34 cellular contexts compared by ENCODE assay signal in the genomic region with DNA sequence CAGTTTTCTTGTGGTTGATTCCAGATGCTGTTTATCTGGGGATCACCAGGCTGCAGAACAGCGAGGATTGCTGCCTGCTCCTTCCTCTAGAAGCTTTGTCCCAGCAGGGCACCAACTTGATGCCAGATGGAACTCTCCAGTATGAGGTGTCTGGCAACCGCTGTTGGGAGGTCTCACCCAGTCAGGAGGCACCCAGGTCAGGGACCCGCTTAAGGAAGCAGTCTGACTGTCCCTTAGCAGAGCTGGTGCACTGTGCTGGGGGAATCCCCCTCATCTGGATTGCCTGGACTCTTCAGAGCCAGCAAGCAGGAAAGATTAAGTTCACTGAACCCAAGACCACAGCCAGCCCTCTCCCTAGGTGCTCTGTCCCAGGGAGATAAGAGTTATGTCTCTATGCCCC.
"Had no signal": no experiment of that assay in that cellular context is flagged by ENCODE, and none has a peak within 500 bp of the region (broad histone marks: within the 10 kb centered on the region; RNA-seq: fewer than 3 reads in every experiment).

No MANE protein-coding gene starts in this region.

- H3K4me1 ChIP-seq: adrenal gland, body of pancreas, breast epithelium had no signal

- ATAC-seq: activated CD8-positive, alpha-beta T cell treated with anti-CD3 and anti-CD28 coated beads for 36 hours; activated naive CD4-positive, alpha-beta T cell treated with anti-CD3 and anti-CD28 coated beads, Interleukin-2, amount 50 U/mL, for 72 hours; activated T-cell treated with anti-CD3 and anti-CD28 coated beads, Interleukin-2, amount 50 U/mL, for 72 hours; activated T-helper 17 cell treated with anti-CD3 and anti-CD28 coated beads, Interleukin-2, amount 50 U/mL, for 72 hours; body of pancreas had no signal

- H3K27ac Mint-ChIP-seq: activated B cell treated with CpG ODN at 0.5 μM for 24 hours; activated CD4-positive, alpha-beta memory T cell treated with anti-CD3 and anti-CD28 coated beads for 36 hours; activated CD4-positive, alpha-beta T cell treated with anti-CD3 and anti-CD28 coated beads, Interleukin-2, amount 10 ng/mL, durations not matched to agents 24 days and 14 days; activated CD8-positive, alpha-beta T cell treated with anti-CD3 and anti-CD28 coated beads for 36 hours; activated naive CD4-positive, alpha-beta T cell treated with anti-CD3 and anti-CD28 coated beads for 36 hours; activated naive CD4-positive, alpha-beta T cell treated with anti-CD3 and anti-CD28 coated beads, Interleukin-2, amount 50 U/mL, for 72 hours; activated naive CD8-positive, alpha-beta T cell treated with anti-CD3 and anti-CD28 coated beads for 36 hours; activated T-cell treated with anti-CD3 and anti-CD28 coated beads, Interleukin-2, amount 50 U/mL, for 72 hours; activated T-helper 1 cell treated with anti-CD3 and anti-CD28 coated beads, Interleukin-12 subunit alpha, Interleukin-12 subunit beta, Interleukin-2, Interleukin-4 antibody, amounts not matched to agents 30 ng/mL and 10 ng/mL and 1 ng/mL, durations not matched to agents 14 hours and 24 hours and 36 hours; activated T-helper 17 cell treated with anti-CD3 and anti-CD28 coated beads, Interleukin-2, amount 50 U/mL, for 72 hours; T-helper 1 cell treated with Interleukin-12 subunit alpha and Interleukin-12 subunit beta and Interleukin-4 antibody, amounts not matched to agents 30 μg/mL and 1 μg/mL, for 36 hours; T-helper 2 cell treated with Interferon-gamma antibody and Interleukin-4, amounts not matched to agents 5 μg/mL and 100 μg/mL, for 36 hours had no signal

- H3K36me3 ChIP-seq: adrenal gland, brain microvascular endothelial cell, breast epithelium had no signal

- H3K4me1 Mint-ChIP-seq: activated B cell treated with CpG ODN at 0.5 μM for 24 hours; activated CD4-positive, alpha-beta T cell treated with anti-CD3 and anti-CD28 coated beads, Interleukin-2, amount 10 ng/mL, durations not matched to agents 24 days and 14 days; activated naive CD8-positive, alpha-beta T cell treated with anti-CD3 and anti-CD28 coated beads for 36 hours; activated T-helper 17 cell treated with anti-CD3 and anti-CD28 coated beads, Interleukin-2, amount 50 U/mL, for 72 hours had no signal

- H3K4me3 ChIP-seq: adrenal gland, body of pancreas, breast epithelium had no signal

- H3K27me3 ChIP-seq: adrenal gland, body of pancreas, brain microvascular endothelial cell, breast epithelium had no signal

- H3K9me3 ChIP-seq: adrenal gland, body of pancreas, breast epithelium had no signal

- H3K4me3 Mint-ChIP-seq: activated B cell treated with CpG ODN at 0.5 μM for 24 hours; activated CD4-positive, alpha-beta memory T cell treated with anti-CD3 and anti-CD28 coated beads for 36 hours; activated CD4-positive, alpha-beta T cell treated with anti-CD3 and anti-CD28 coated beads, Interleukin-2, amount 10 ng/mL, durations not matched to agents 24 days and 14 days; activated CD8-positive, alpha-beta T cell treated with anti-CD3 and anti-CD28 coated beads for 36 hours; activated naive CD4-positive, alpha-beta T cell treated with anti-CD3 and anti-CD28 coated beads for 36 hours; activated naive CD8-positive, alpha-beta T cell treated with anti-CD3 and anti-CD28 coated beads for 36 hours; activated T-cell treated with anti-CD3 and anti-CD28 coated beads, Interleukin-2, amount 50 U/mL, for 4 hours; activated T-cell treated with anti-CD3 and anti-CD28 coated beads, Interleukin-2, amount 50 U/mL, for 72 hours; activated T-helper 1 cell treated with anti-CD3 and anti-CD28 coated beads, Interleukin-12 subunit alpha, Interleukin-12 subunit beta, Interleukin-2, Interleukin-4 antibody, amounts not matched to agents 30 ng/mL and 10 ng/mL and 1 ng/mL, durations not matched to agents 14 hours and 24 hours and 36 hours; activated T-helper 17 cell treated with anti-CD3 and anti-CD28 coated beads, Interleukin-2, amount 50 U/mL, for 72 hours; T-helper 1 cell treated with Interleukin-12 subunit alpha and Interleukin-12 subunit beta and Interleukin-4 antibody, amounts not matched to agents 30 μg/mL and 1 μg/mL, for 36 hours; T-helper 2 cell treated with Interferon-gamma antibody and Interleukin-4, amounts not matched to agents 5 μg/mL and 100 μg/mL, for 36 hours had no signal

- H3K27ac ChIP-seq: adrenal gland, body of pancreas, brain microvascular endothelial cell, breast epithelium, VCaP had no signal

- DNase-seq: activated B cell treated with CpG ODN at 0.5 μM for 24 hours; activated CD4-positive, alpha-beta memory T cell treated with anti-CD3 and anti-CD28 coated beads for 36 hours; activated CD4-positive, alpha-beta T cell treated with anti-CD3 and anti-CD28 coated beads for 4 hours; activated CD4-positive, alpha-beta T cell treated with anti-CD3 and anti-CD28 coated beads, Interleukin-2, amount 10 ng/mL, durations not matched to agents 24 days and 14 days; activated CD4-positive, alpha-beta T cell treated with anti-CD3 and anti-CD28 coated beads, Interleukin-2, amount 50 U/mL, for 1 hour; activated CD4-positive, alpha-beta T cell treated with anti-CD3 and anti-CD28 coated beads, Interleukin-2, amount 50 U/mL, for 4 hours; activated CD4-positive, CD25-positive, alpha-beta regulatory T cell treated with anti-CD3 and anti-CD28 coated beads, Interleukin-2, amount 50 U/mL, for 72 hours; activated CD8-positive, alpha-beta memory T cell treated with anti-CD3 and anti-CD28 coated beads, Interleukin-2, amount 50 U/mL, for 4 hours; activated CD8-positive, alpha-beta T cell treated with anti-CD3 and anti-CD28 coated beads for 36 hours; activated effector memory CD4-positive, alpha-beta T cell treated with anti-CD3 and anti-CD28 coated beads, Interleukin-2, amount 50 U/mL, for 16 hours; activated gamma-delta T cell treated with Interleukin-2 at 50 U/mL for 16 hours; activated naive CD4-positive, alpha-beta T cell; activated naive CD4-positive, alpha-beta T cell treated with anti-CD3 and anti-CD28 coated beads for 36 hours; activated naive CD4-positive, alpha-beta T cell treated with anti-CD3 and anti-CD28 coated beads, Interleukin-2, amount 50 U/mL, for 16 hours; activated naive CD8-positive, alpha-beta T cell treated with anti-CD3 and anti-CD28 coated beads for 36 hours; activated T-cell treated with anti-CD3 and anti-CD28 coated beads for 4 hours; activated T-cell treated with anti-CD3 and anti-CD28 coated beads, Interleukin-2, amount 50 U/mL, for 1 hour; activated T-cell treated with anti-CD3 and anti-CD28 coated beads, Interleukin-2, amount 50 U/mL, for 4 hours; activated T-cell treated with anti-CD3 and anti-CD28 coated beads, Interleukin-2, amount 50 U/mL, for 72 hours; adrenal gland; amniotic stem cell; body of pancreas; brain microvascular endothelial cell; central memory CD4-positive, alpha-beta T cell; T-helper 1 cell; T-helper 2 cell; T-helper 9 cell had no signal

- H3K27me3 Mint-ChIP-seq: activated B cell treated with CpG ODN at 0.5 μM for 24 hours; activated CD4-positive, alpha-beta memory T cell treated with anti-CD3 and anti-CD28 coated beads for 36 hours; activated CD4-positive, alpha-beta T cell treated with anti-CD3 and anti-CD28 coated beads, Interleukin-2, amount 10 ng/mL, durations not matched to agents 24 days and 14 days; activated CD8-positive, alpha-beta T cell treated with anti-CD3 and anti-CD28 coated beads for 36 hours; activated naive CD8-positive, alpha-beta T cell treated with anti-CD3 and anti-CD28 coated beads for 36 hours; activated T-helper 17 cell treated with anti-CD3 and anti-CD28 coated beads, Interleukin-2, amount 50 U/mL, for 72 hours had no signal

- H3K36me3 Mint-ChIP-seq: activated CD4-positive, alpha-beta memory T cell treated with anti-CD3 and anti-CD28 coated beads for 36 hours; activated naive CD8-positive, alpha-beta T cell treated with anti-CD3 and anti-CD28 coated beads for 36 hours had no signal
